In the genomic region with DNA sequence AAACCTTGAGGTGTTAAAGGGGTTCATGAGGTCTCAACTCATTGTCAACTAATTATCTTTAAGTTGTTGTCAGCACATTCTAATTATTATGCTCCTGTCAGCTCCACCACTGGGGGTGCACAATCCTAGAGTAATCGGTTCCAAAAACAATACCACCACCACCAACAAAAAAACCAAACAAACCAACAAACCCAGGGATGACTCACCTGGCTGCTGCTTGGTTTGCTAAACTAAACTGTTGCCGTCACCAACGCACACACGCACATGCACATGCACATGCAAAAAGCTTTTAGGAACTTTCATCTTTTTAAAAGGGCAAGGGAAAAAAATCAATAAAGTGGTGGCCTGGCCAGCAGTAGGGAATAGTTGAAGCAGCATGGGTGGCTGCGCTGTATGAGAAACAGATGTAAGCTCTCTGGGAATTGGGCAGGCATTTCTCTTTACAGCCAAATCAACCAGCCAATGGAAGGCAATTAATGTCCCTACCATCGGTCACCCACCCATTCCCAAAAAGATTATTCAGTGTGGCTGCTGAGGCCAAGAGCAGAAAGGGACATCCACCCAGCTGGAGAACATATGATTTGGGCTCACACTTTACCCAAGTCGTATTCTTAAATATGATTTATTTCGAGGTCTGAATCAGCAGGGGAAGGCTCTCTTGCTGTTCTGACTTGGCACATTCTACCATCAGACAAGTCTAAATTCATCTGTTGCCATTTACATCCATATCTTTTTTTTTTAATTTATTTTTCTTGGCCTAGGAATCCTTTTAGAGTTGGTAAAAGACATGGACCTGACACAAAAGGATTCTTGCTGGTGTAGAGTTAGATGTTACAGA, we compare ENCODE assay signal across 15 cellular contexts. TPM values are rescaled to one million over a fixed set of nuclear protein-coding genes. Genes with fewer than 3 reads are reported as not detected.
DNase-seq lines count a peak whose midpoint lies in the region; ATAC-seq, FAIRE-seq and TF ChIP-seq lines count a peak whose summit lies in the region.
"Had no signal": no experiment of that assay in that cellular context is flagged by ENCODE, and none has a peak within 500 bp of the region (broad histone marks: within the 10 kb centered on the region; RNA-seq: fewer than 3 reads in every experiment).

No MANE protein-coding gene starts in this region.

- ATAC-seq in lower lobe of right lung, result no peak
- ATAC-seq: activated CD4-positive, alpha-beta T cell treated with anti-CD3 and anti-CD28 coated beads for 36 hours; effector memory CD8-positive, alpha-beta T cell had no signal

- peaks cover 66% of the 10 kb centered on the region for H3K27me3 Mint-ChIP-seq in endodermal cell (ENCODE audit: insufficient read depth)

- intact Hi-C loops in lower lobe of right lung (cut with DNase I), result no loop called here
- intact Hi-C loops in head of caudate nucleus (cut with DNase I), result no loop called here

- H3K27ac ChIP-seq in endodermal cell (ENCODE audit: low read depth, low read length), result no peak overlapping the region
- no peak overlapping the region for H3K27ac ChIP-seq in lower lobe of right lung
- H3K27ac ChIP-seq: ovary, upper lobe of left lung had no signal

- H3K4me3 ChIP-seq in endodermal cell (ENCODE audit: low read length) (no peak overlapping the region), lower lobe of right lung (no peak overlapping the region)
- H3K4me3 ChIP-seq: ovary, upper lobe of left lung had no signal

- H3K4me1 ChIP-seq in endodermal cell (ENCODE audit: control insufficient read depth, insufficient read depth, low read length), result peaks cover 3% of the 10 kb centered on the region
- H3K4me1 ChIP-seq in lower lobe of right lung, result no peaks in the 10 kb centered on the region
- H3K4me1 ChIP-seq: upper lobe of left lung had no signal

- peaks cover 8% of the 10 kb centered on the region for H3K4me1 Mint-ChIP-seq in endodermal cell
- H3K4me1 Mint-ChIP-seq: activated CD4-positive, alpha-beta T cell treated with anti-CD3 and anti-CD28 coated beads for 36 hours had no signal

- no peaks in the 10 kb centered on the region for H3K9me3 Mint-ChIP-seq in endodermal cell
- H3K9me3 Mint-ChIP-seq: effector memory CD8-positive, alpha-beta T cell had no signal

- WGBS in endodermal cell (ENCODE audit: insufficient coverage in 1 of 2, insufficient read length in 1 of 2), 2 experiments, result 79 to 84% methylated on average over 3 to 8 of the region's 8 CpGs

- DNase-seq in ELR (ENCODE audit: low read depth) (peak; percentile 86), NCI-H2107 treated with DMSO at 0.1 percent for 48 hours (lab: John Stamatoyannopoulos, UW; ENCODE audit: unreplicated experiment) (peak; percentile 80), endodermal cell (peak; percentile 52), renal cortical epithelial cell (ENCODE audit: low read depth) (peak; percentile 35), GM12891 (ENCODE audit: insufficient read length, low spot score) (no peak), lower lobe of right lung (no peak), head of caudate nucleus (no peak)
- DNase-seq: activated CD4-positive, alpha-beta T cell treated with anti-CD3 and anti-CD28 coated beads for 36 hours; activated gamma-delta T cell; effector memory CD8-positive, alpha-beta T cell; kidney glomerular epithelial cell; NCI-H187 treated with DMSO at 0.1 percent for 48 hours; ovary; SIG-M5; upper lobe of left lung had no signal

- H3K36me3 ChIP-seq in endodermal cell (ENCODE audit: control insufficient read depth, insufficient read depth, low read length), result no peaks in the 10 kb centered on the region
- H3K36me3 ChIP-seq in lower lobe of right lung, result no peaks in the 10 kb centered on the region
- H3K36me3 ChIP-seq: ovary, upper lobe of left lung had no signal

- no peaks in the 10 kb centered on the region for H3K36me3 Mint-ChIP-seq in endodermal cell (ENCODE audit: low read depth)

- no peak overlapping the region for H3K4me3 Mint-ChIP-seq in endodermal cell
- H3K4me3 Mint-ChIP-seq: activated CD4-positive, alpha-beta T cell treated with anti-CD3 and anti-CD28 coated beads for 36 hours; effector memory CD8-positive, alpha-beta T cell had no signal

- H3K9ac ChIP-seq in endodermal cell (ENCODE audit: extremely low read depth, low read length, poor library complexity, severe bottlenecking), result no peak overlapping the region

- H3K27ac Mint-ChIP-seq in endodermal cell, result no peak overlapping the region
- H3K27ac Mint-ChIP-seq: activated CD4-positive, alpha-beta T cell treated with anti-CD3 and anti-CD28 coated beads for 36 hours; effector memory CD8-positive, alpha-beta T cell had no signal

- FAIRE-seq in GM12891 (lab: Jason Lieb, UNC), result no peak

- peaks cover 68% of the 10 kb centered on the region for H3K27me3 ChIP-seq in endodermal cell (ENCODE audit: control insufficient read depth, insufficient read depth, low read length, poor library complexity, severe bottlenecking)
- H3K27me3 ChIP-seq in lower lobe of right lung (ENCODE audit: low read depth), result peaks cover under 1% of the 10 kb centered on the region
- H3K27me3 ChIP-seq: ovary, upper lobe of left lung had no signal

- TF ChIP-seq POLR2A in GM12891 (IDR thresholded peaks at IDR 0.05; ENCODE audit: low read depth, low read length), result no peak

- H3K9me3 ChIP-seq in endodermal cell (ENCODE audit: control insufficient read depth, low read length) (no peaks in the 10 kb centered on the region), lower lobe of right lung (no peaks in the 10 kb centered on the region)
- H3K9me3 ChIP-seq: ovary, upper lobe of left lung had no signal

- peak; percentile 35 for TF ChIP-seq CTCF in endodermal cell (conservative IDR thresholded peaks at IDR 0.05)
- TF ChIP-seq CTCF in lower lobe of right lung (IDR thresholded peaks at IDR 0.05), result no peak

TF ChIP-seq in GM12891, 5 proteins besides CTCF, POLR2A, EP300 and RAD21:
- TF ChIP-seq PAX5 (IDR thresholded peaks at IDR 0.05; ENCODE audit: insufficient read depth, low read length, severe bottlenecking), result no peak
- no peak for TF ChIP-seq SPI1 (IDR thresholded peaks at IDR 0.05; ENCODE audit: low read depth, low read length)

RNA-seq across cellular contexts. Expression of gene TMEM30B, which starts 20.0 kb away (rescaled TPM):
- total RNA-seq in endodermal cell, result 10 to 100 TPM; 10.1 to 11.4 TPM
- 0.64 TPM for polyA plus RNA-seq in endodermal cell (2013, experiment 1 of 2)
- polyA plus RNA-seq in endodermal cell (2013, experiment 2 of 2), result 0.37 TPM
- 0.45 and 4.2 TPM in 2 replicates for total RNA-seq in renal cortical epithelial cell
- polyA plus RNA-seq in GM12891 (2012; ENCODE audit: low read depth, missing spikeins), result 0.15 TPM
- total RNA-seq in lower lobe of right lung, result 20.3 TPM

Comparison
In these comparisons a context has a peak if more than half of its experiments do, and no peak if none do; other contexts are left out.
1. DNase-seq: peak in ELR (single experiment), NCI-H2107 treated with DMSO at 0.1 percent for 48 hours (single experiment), endodermal cell (single experiment) and renal cortical epithelial cell (single experiment); none in GM12891 (single experiment), lower lobe of right lung (single experiment) and head of caudate nucleus (0 of 42).